In the genomic region with DNA sequence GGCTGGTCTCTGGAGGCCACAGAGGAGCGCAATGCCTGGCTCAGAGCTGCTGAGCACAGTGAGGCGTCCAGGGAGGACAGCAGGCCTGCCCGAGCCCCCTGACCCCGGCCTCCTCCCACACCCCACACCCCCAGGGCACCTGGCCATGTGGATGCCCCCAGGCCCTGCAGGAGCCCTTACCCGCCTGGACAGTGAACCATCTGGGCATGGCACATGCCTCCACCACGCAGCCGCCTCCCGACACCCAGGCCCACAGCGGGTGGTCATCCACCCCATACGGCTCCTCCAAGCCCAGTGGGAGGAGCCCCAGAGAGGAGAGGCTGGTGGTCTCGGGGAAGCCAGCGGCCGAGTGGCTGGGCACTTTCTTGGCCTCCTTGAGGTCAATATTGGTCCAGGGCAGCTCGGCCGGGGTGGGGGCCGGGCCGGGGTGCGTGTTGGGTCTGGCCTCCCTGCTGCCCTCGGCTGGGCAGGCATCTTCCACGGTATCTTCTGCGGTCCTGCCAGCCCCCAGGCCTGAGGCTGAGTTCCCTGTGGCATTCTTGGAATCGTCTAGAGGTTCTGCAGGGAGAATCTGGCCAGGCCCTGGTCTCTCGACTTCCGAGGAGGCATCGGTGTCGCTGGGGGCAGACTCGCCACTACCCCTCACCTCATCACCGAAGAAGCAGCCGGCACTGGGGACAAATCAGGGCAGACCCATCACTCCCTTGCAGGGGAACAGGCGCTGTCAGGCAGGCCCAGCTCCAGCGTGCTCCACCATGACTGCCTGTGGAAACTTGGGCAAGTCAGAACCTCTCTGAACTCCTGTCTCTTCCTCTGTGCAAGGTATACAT, we compare ENCODE assay signal across 1 cellular context.
TF ChIP-seq lines count a peak whose summit lies in the region.

No MANE protein-coding gene starts in this region.

TF ChIP-seq in K562, 482 proteins besides CTCF, POLR2A, EP300 and RAD21:
- TF ChIP-seq POLR2G (IDR thresholded peaks at IDR 0.05; ENCODE audit: low read depth, low read length) (peak; percentile 21; the same call in 1 of the 2 replicates), CEBPG (CRISPR knock-in tag; IDR thresholded peaks at IDR 0.05) (no peak), CEBPG (tag; conservative IDR thresholded peaks at IDR 0.05 in 1 of 2, IDR thresholded peaks at IDR 0.05 in 1 of 2) (no peak), DMBX1 (CRISPR knock-in tag; IDR thresholded peaks at IDR 0.05; ENCODE audit: borderline replicate concordance) (no peak), POLR3A (IDR thresholded peaks at IDR 0.05; ENCODE audit: borderline replicate concordance, extremely low read depth, insufficient read depth, insufficient read length) (no peak)
